15 cellular contexts compared by ENCODE assay signal in genomic region chr5:133932441-133933168, GRCh38. TPM values are rescaled to one million over a fixed set of nuclear protein-coding genes. Genes with fewer than 3 reads are reported as not detected.
DNase-seq lines count a peak whose midpoint lies in the region; ATAC-seq, FAIRE-seq and TF ChIP-seq lines count a peak whose summit lies in the region.
"Had no signal": no experiment of that assay in that cellular context is flagged by ENCODE, and none has a peak within 500 bp of the region (broad histone marks: within the 10 kb centered on the region; RNA-seq: fewer than 3 reads in every experiment).

No MANE protein-coding gene starts in this region.

- TF ChIP-seq RAD21 in GM12878 (IDR thresholded peaks at IDR 0.05; ENCODE audit: insufficient read depth, low read depth, low read length) = no peak

- no peak for TF ChIP-seq CTCF in heart left ventricle (IDR thresholded peaks at IDR 0.05)
- no peak for TF ChIP-seq CTCF in right atrium auricular region (IDR thresholded peaks at IDR 0.05)
- TF ChIP-seq CTCF in GM12878 (IDR thresholded peaks at IDR 0.05 in 2 of 3, conservative IDR thresholded peaks at IDR 0.05 in 1 of 3; ENCODE audit: control insufficient read depth in 2 of 3, extremely low read depth in 1 of 3, insufficient read depth in 1 of 3, low read depth in 3 of 3, low read length in 3 of 3) = no peak
- no peak for TF ChIP-seq CTCF in A673 (conservative IDR thresholded peaks at IDR 0.05; ENCODE audit: low read depth, low read length)
- no peak for TF ChIP-seq CTCF in chondrocyte (IDR thresholded peaks at IDR 0.05)

- H3K4me1 Mint-ChIP-seq in stimulated activated naive B cell treated with anti-CD40 and anti-IgM and Interleukin-4, amounts not matched to agents 10 μg/mL and 1 μg/mL and 100 μg/mL, for 72 hours = peaks cover 82 to 99% of the 10 kb centered on the region in 2 donors
- peaks cover 19% of the 10 kb centered on the region for H3K4me1 Mint-ChIP-seq in chondrocyte (ENCODE audit: low read depth)

- no TSS peak for BruUV-seq in GM12878 (replicated peaks; lab: Mats Ljungman, UMichigan)
- BruUV-seq in A673 (replicated peaks; lab: Mats Ljungman, UMichigan) = no TSS peak

- SMC1A ChIA-PET in GM12878 (lab: Charles Lee; ENCODE audit: uncharacterized antibody, unreplicated experiment) = no interaction called here

- H3K9me3 Mint-ChIP-seq in stimulated activated naive B cell treated with anti-CD40 and anti-IgM and Interleukin-4, amounts not matched to agents 10 μg/mL and 1 μg/mL and 100 μg/mL, for 72 hours = peaks cover 5 to 11% of the 10 kb centered on the region in 2 donors
- H3K9me3 Mint-ChIP-seq in chondrocyte (ENCODE audit: low read depth) = no peaks in the 10 kb centered on the region

- H3K27me3 Mint-ChIP-seq in stimulated activated naive B cell treated with anti-CD40 and anti-IgM and Interleukin-4, amounts not matched to agents 10 μg/mL and 1 μg/mL and 100 μg/mL, for 72 hours = no peaks in the 10 kb centered on the region
- H3K27me3 Mint-ChIP-seq in chondrocyte (ENCODE audit: low read depth) = no peaks in the 10 kb centered on the region

- no peak overlapping the region; the same call in none of the 2 replicates for H2AFZ ChIP-seq in GM12878 (ENCODE audit: control insufficient read depth, low read depth, low read length)

- H4K20me1 ChIP-seq in GM12878 (ENCODE audit: control insufficient read depth, insufficient read depth) = no peaks in the 10 kb centered on the region

- peak overlapping the region; percentile 97 for H3K27ac Mint-ChIP-seq in stimulated activated naive B cell treated with anti-CD40 and anti-IgM and Interleukin-4, amounts not matched to agents 10 μg/mL and 1 μg/mL and 100 μg/mL, for 72 hours
- H3K27ac Mint-ChIP-seq in chondrocyte (ENCODE audit: unreplicated experiment) = no peak overlapping the region

- RAD21 ChIA-PET in GM12878 (lab: Charles Lee; ENCODE audit: unreplicated experiment) = interaction anchor here (0.8 kb wide), 1 partner anchor 10 kb away, joined by 4 read pairs; no protein-coding TSS in a partner anchor

- intact Hi-C loops in heart left ventricle (cut with DNase I) = loop anchor here in 2 of 10 donors (10.0 kb wide), 2 partner anchors 178 to 508 kb away; no protein-coding TSS in a partner anchor
- intact Hi-C loops in GM12878 (cut with micrococcal nuclease; ENCODE audit: unreplicated experiment) = no loop called here
- intact Hi-C loops in A673 (cut with micrococcal nuclease; ENCODE audit: unreplicated experiment) = no loop called here

- no peak for FAIRE-seq in GM12878 (lab: Jason Lieb, UNC)

- ATAC-seq in heart left ventricle (peak in 3 of 4 donors; percentile 22 to 54 (median 44)), GM12878 (peak; percentile 45), HG03565 (IDR thresholded peaks at IDR 0.05; ENCODE audit: unreplicated experiment) (no peak)
- peak; percentile 64 to 65 for ATAC-seq in stimulated activated naive B cell treated with anti-CD40 and anti-IgM and Interleukin-4, amounts not matched to agents 10 μg/mL and 1 μg/mL and 100 μg/mL, for 72 hours (replicated peaks)
- ATAC-seq: PC-3 had no signal

- in situ Hi-C loops in GM12878 (cut with MboI) = no loop called here

- TF ChIP-seq EP300 in GM12878 (IDR thresholded peaks at IDR 0.05; ENCODE audit: borderline replicate concordance in 1 of 2, control insufficient read depth in 1 of 2, low read depth in 2 of 2, low read length in 2 of 2) = no peak

- CTCF ChIA-PET in GM12878 (lab: Yijun Ruan, JAX) = interaction anchor here (0.6 to 1.2 kb wide), 2 partner anchors 18 to 135 kb away, joined by 3 read pairs; no protein-coding TSS in a partner anchor
- CTCF ChIA-PET in A673 (lab: Charles Lee) = no interaction called here

- H3K4me1 ChIP-seq in heart left ventricle (peaks cover 0 to 34% (median 0%) of the 10 kb centered on the region in 12 donors), right atrium auricular region (peaks cover 0 to 15% of the 10 kb centered on the region in 2 donors), GM12878 (ENCODE audit: control insufficient read depth, insufficient read depth, low read length) (peaks cover 66% of the 10 kb centered on the region), A673 (ENCODE audit: insufficient read depth, low read length, poor library complexity, severe bottlenecking) (peaks cover 15% of the 10 kb centered on the region)
- H3K4me1 ChIP-seq: sigmoid colon had no signal

- H3K36me3 Mint-ChIP-seq in stimulated activated naive B cell treated with anti-CD40 and anti-IgM and Interleukin-4, amounts not matched to agents 10 μg/mL and 1 μg/mL and 100 μg/mL, for 72 hours = peaks cover 5% of the 10 kb centered on the region in 2 donors
- H3K36me3 Mint-ChIP-seq in chondrocyte (ENCODE audit: low read depth) = no peaks in the 10 kb centered on the region
- H3K36me3 Mint-ChIP-seq: brain had no signal

- peak overlapping the region; percentile 28; the same call in 1 of the 2 replicates for H3K4me2 ChIP-seq in GM12878 (ENCODE audit: control insufficient read depth, insufficient read depth)

- no peaks in the 10 kb centered on the region for H3K9me3 ChIP-seq in heart left ventricle
- H3K9me3 ChIP-seq in right atrium auricular region = no peaks in the 10 kb centered on the region
- no peaks in the 10 kb centered on the region for H3K9me3 ChIP-seq in GM12878 (replicated peaks; ENCODE audit: control insufficient read depth, insufficient read depth, low read length)
- no peaks in the 10 kb centered on the region for H3K9me3 ChIP-seq in A673 (ENCODE audit: low read depth, low read length, poor library complexity, severe bottlenecking)
- H3K9me3 ChIP-seq: sigmoid colon had no signal

- H3K27ac ChIP-seq in heart left ventricle (no peak overlapping the region), right atrium auricular region (no peak overlapping the region), GM12878 (ENCODE audit: control insufficient read depth, insufficient read depth) (0 out of 2 replicates have a peak overlapping the region, but pooled peaks have one; percentile 6), A673 (ENCODE audit: low read depth, low read length, poor library complexity, severe bottlenecking) (no peak overlapping the region)
- H3K27ac ChIP-seq: epithelial cell of prostate, sigmoid colon had no signal

- H3K79me2 ChIP-seq in GM12878 (ENCODE audit: control insufficient read depth, insufficient read depth, low read length) = no peaks in the 10 kb centered on the region

- H3K4me3 Mint-ChIP-seq in stimulated activated naive B cell treated with anti-CD40 and anti-IgM and Interleukin-4, amounts not matched to agents 10 μg/mL and 1 μg/mL and 100 μg/mL, for 72 hours = peak overlapping the region; percentile 41 to 60
- no peak overlapping the region for H3K4me3 Mint-ChIP-seq in chondrocyte (ENCODE audit: unreplicated experiment)
- H3K4me3 Mint-ChIP-seq: brain had no signal

- no peak overlapping the region for H3K4me3 ChIP-seq in heart left ventricle
- H3K4me3 ChIP-seq in right atrium auricular region = no peak overlapping the region
- H3K4me3 ChIP-seq in GM12878 = no peak overlapping the region
- H3K4me3 ChIP-seq in A673 (ENCODE audit: low read depth, low read length, poor library complexity, severe bottlenecking) = no peak overlapping the region
- H3K4me3 ChIP-seq: sigmoid colon had no signal

- 74 to 80% (median 75%) methylated on average over 11 to 13 of the region's 13 CpGs for WGBS in heart left ventricle, 4 donors
- 40% methylated on average over 13 of the region's 13 CpGs for WGBS in GM12878 (ENCODE audit: insufficient coverage, insufficient replicate concordance, low lambda C conversion rate, missing lambda C conversion rate)

- H3K27me3 ChIP-seq in heart left ventricle (no peaks in the 10 kb centered on the region), right atrium auricular region (no peaks in the 10 kb centered on the region), GM12878 (replicated peaks in 1 of 2; ENCODE audit: control insufficient read depth in 2 of 2, insufficient read depth in 2 of 2, low read length in 1 of 2) (no peaks in the 10 kb centered on the region), A673 (replicated peaks; ENCODE audit: insufficient read depth, low read depth, low read length, poor library complexity) (no peaks in the 10 kb centered on the region)
- H3K27me3 ChIP-seq: sigmoid colon had no signal

- TF ChIP-seq POLR2A in heart left ventricle (IDR thresholded peaks at IDR 0.05) = no peak
- no peak for TF ChIP-seq POLR2A in GM12878 (IDR thresholded peaks at IDR 0.05; ENCODE audit: low read depth, low read length)

- peak in 1 of 5 donors; percentile 18 for DNase-seq in heart left ventricle
- no peak for DNase-seq in right atrium auricular region (ENCODE audit: low spot score)
- peak; percentile 42 for DNase-seq in NOMO-1 treated with dmso at 0.1 percent for 144 hours (lab: John Stamatoyannopoulos, UW; ENCODE audit: unreplicated experiment)
- DNase-seq in GM12878 (ENCODE audit: low read depth, low spot score) = no peak
- DNase-seq in stimulated activated naive B cell treated with anti-CD40 and anti-IgM and Interleukin-4, amounts not matched to agents 10 μg/mL and 1 μg/mL and 100 μg/mL, for 72 hours = peak; percentile 78
- no peak for DNase-seq in A673 (ENCODE audit: low spot score)
- DNase-seq in chondrocyte (ENCODE audit: low spot score) = no peak
- DNase-seq: activated T-cell treated with anti-CD3 and anti-CD28 coated beads, Interleukin-2, amount 50 U/mL, for 48 hours; EL; NCI-H1694; PC-3; sigmoid colon had no signal

- no peak overlapping the region for H3K9ac ChIP-seq in GM12878 (ENCODE audit: control insufficient read depth, insufficient read depth, low read length)

- no peaks in the 10 kb centered on the region for H3K36me3 ChIP-seq in heart left ventricle
- H3K36me3 ChIP-seq in right atrium auricular region = no peaks in the 10 kb centered on the region
- H3K36me3 ChIP-seq in GM12878 (ENCODE audit: control insufficient read depth in 2 of 2, insufficient read depth in 2 of 2, low read length in 1 of 2) = no peaks in the 10 kb centered on the region
- H3K36me3 ChIP-seq in A673 (ENCODE audit: insufficient read depth, low read length, poor library complexity, severe bottlenecking) = no peaks in the 10 kb centered on the region
- H3K36me3 ChIP-seq: sigmoid colon had no signal

- POLR2A ChIA-PET in GM12878 (lab: Charles Lee) = interaction anchor here (0.6 to 1.1 kb wide), 2 partner anchors 109 to 189 kb away, joined by 3 read pairs; no protein-coding TSS in a partner anchor
- POLR2A ChIA-PET in A673 (lab: Charles Lee; ENCODE audit: low non-redundant PET) = no interaction called here

RNA-seq across cellular contexts. Expression of gene C5orf15, which starts 35.8 kb away (rescaled TPM):
- total RNA-seq in heart left ventricle = 10 to 100 TPM; 30.9 to 68.6 (median 37.1) TPM
- polyA plus RNA-seq in heart left ventricle = 10 to 100 TPM; 15.8 to 35.8 TPM
- 10 to 100 TPM; 32.6 to 59.8 TPM for total RNA-seq in right atrium auricular region
- total RNA-seq in GM12878 (2013; cell fraction: nucleolus; rRNA removed) = 43.0 and 51.0 TPM in 2 replicates
- total RNA-seq in GM12878 (2014; rRNA removed) = 39.9 and 49.0 TPM in 2 replicates
- 44.0 and 45.3 TPM in 2 replicates for total RNA-seq in GM12878 (2014; rRNA removed; fragmentation: Illumina TruSeq; extraction: Trizol)
- total RNA-seq in GM12878 (2021) = 21.7 and 24.1 TPM in 2 replicates
- polyA plus RNA-seq in GM12878 (2011; ENCODE audit: low read depth) = 17.7 TPM
- polyA plus RNA-seq in GM12878 (2011; rRNA removed) = 69.6 and 90.5 TPM in 2 replicates
- polyA plus RNA-seq in GM12878 (2011; cell fraction: cytosol; rRNA removed) = 35.7 and 39.3 TPM in 2 replicates
- polyA plus RNA-seq in GM12878 (2011; cell fraction: nucleus; rRNA removed) = 15.7 and 20.4 TPM in 2 replicates
- polyA plus RNA-seq in GM12878 (2012) = 26.2 and 37.7 TPM in 2 replicates
- polyA plus RNA-seq in GM12878 (2014; fragmentation: Illumina TruSeq; extraction: Trizol) = 57.6 and 71.1 TPM in 2 replicates
- polyA plus RNA-seq in GM12878 (2014; fragmentation: Nextera tagmentation; extraction: Ambion mirVana) = 10 to 100 TPM; 36.3 to 42.2 TPM
- polyA plus RNA-seq in GM12878 (2014; rRNA removed) = 42.0 and 48.0 TPM in 2 replicates
- polyA plus RNA-seq in GM12878 (2016; fragmentation: Nextera tagmentation; extraction: Ambion mirVana) = 10 to 100 TPM; 62.3 to 63.8 TPM
- polyA minus RNA-seq in GM12878 (2011; rRNA and poly(A)+ RNA removed) = 39.1 and 40.6 TPM in 2 replicates
- 12.8 and 18.4 TPM in 2 replicates for polyA minus RNA-seq in GM12878 (2011; cell fraction: cytosol; rRNA and poly(A)+ RNA removed)
- polyA minus RNA-seq in GM12878 (2011; cell fraction: nucleus; rRNA and poly(A)+ RNA removed) = 4.6 and 5.1 TPM in 2 replicates
- 40.8 and 41.5 TPM in 2 replicates for total RNA-seq in A673 (2021)
- total RNA-seq in chondrocyte = 41.7 to 63.7 TPM (median 44.4 TPM) in 3 replicates

Comparison
In these comparisons a context has a peak if more than half of its experiments do, and no peak if none do; other contexts are left out.
1. DNase-seq: peak in NOMO-1 treated with dmso at 0.1 percent for 144 hours (single experiment) and stimulated activated naive B cell treated with anti-CD40 and anti-IgM and Interleukin-4, amounts not matched to agents 10 μg/mL and 1 μg/mL and 100 μg/mL, for 72 hours (single experiment); none in right atrium auricular region (single experiment), GM12878 (single experiment), A673 (single experiment) and chondrocyte (single experiment).